ENCODE assay signal across 12 cellular contexts in the genomic region with DNA sequence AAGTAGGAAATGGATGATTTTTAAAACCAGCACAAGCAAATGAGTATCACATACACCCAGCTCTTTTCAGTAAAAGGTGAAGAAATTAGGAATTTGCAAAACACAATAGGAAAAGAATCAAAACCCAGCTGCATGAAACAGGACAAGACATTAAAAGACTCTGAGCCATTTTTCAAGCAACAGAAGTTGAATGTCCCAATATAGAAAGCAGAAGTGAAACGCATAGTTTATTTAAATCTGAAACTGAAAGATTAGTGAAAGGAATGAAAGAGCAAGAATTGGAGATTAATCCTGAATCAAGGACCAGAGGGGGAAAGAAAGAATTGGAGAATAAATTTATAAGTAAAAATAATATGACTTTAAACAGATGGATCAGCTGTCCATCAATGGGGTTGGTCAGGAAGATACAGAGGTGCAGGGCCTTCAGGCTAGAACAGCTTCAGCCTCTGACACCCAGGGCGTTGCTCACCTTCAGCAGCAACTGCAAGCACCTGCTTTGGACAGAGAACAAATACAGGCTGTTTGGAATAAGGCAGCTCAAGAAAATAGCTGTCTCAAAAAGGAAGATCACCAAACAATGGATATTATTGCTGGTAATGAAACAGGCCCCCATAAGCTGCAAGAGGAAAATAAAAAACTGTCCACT. TPM values are rescaled to one million over a fixed set of nuclear protein-coding genes. Genes with fewer than 3 reads are reported as not detected.
A peak's percentile ranks its signal among the peaks of the same experiment; 100 is the strongest.
DNase-seq lines count a peak whose midpoint lies in the region; ATAC-seq and TF ChIP-seq lines count a peak whose summit lies in the region.
"Had no signal": no experiment of that assay in that cellular context is flagged by ENCODE, and none has a peak within 500 bp of the region (broad histone marks: within the 10 kb centered on the region; RNA-seq: fewer than 3 reads in every experiment).

No MANE protein-coding gene starts in this region.

- H3K4me1 Mint-ChIP-seq in immature natural killer cell (peaks cover 33 to 36% of the 10 kb centered on the region in 2 donors), mesothelial cell of epicardium (peaks cover 4% of the 10 kb centered on the region)

- H3K27me3 Mint-ChIP-seq in immature natural killer cell (ENCODE audit: low read depth in 3 of 3) (peaks cover 2 to 3% (median 3%) of the 10 kb centered on the region in 3 donors), mesothelial cell of epicardium (ENCODE audit: low read depth) (peaks cover 9% of the 10 kb centered on the region)

- H3K4me3 ChIP-seq in GM12865 (ENCODE audit: low read depth, low read length): peak overlapping the region; percentile 39
- H3K4me3 ChIP-seq: gastrocnemius medialis, pancreas had no signal

- H3K4me3 Mint-ChIP-seq in immature natural killer cell (peak overlapping the region; percentile 5 to 75 (median 69)), mesothelial cell of epicardium (no peak overlapping the region)

- no peak for TF ChIP-seq CTCF in GM12865 (IDR thresholded peaks at IDR 0.05; ENCODE audit: insufficient read depth, low read depth, low read length, missing control alignments)
- no peak for TF ChIP-seq CTCF in GM10266 (IDR thresholded peaks at IDR 0.05; ENCODE audit: control insufficient read depth, insufficient read depth, low read depth, missing control alignments)
- no peak for TF ChIP-seq CTCF in mesothelial cell of epicardium (IDR thresholded peaks at IDR 0.05; ENCODE audit: unreplicated experiment)

- H3K9me3 Mint-ChIP-seq in immature natural killer cell (no peaks in the 10 kb centered on the region), mesothelial cell of epicardium (no peaks in the 10 kb centered on the region)

- intact Hi-C loops in left colon (cut with DNase I, micrococcal nuclease): no loop called here

- H3K36me3 Mint-ChIP-seq in immature natural killer cell (no peaks in the 10 kb centered on the region), mesothelial cell of epicardium (no peaks in the 10 kb centered on the region)

- ATAC-seq in HG03060 (IDR thresholded peaks at IDR 0.05; ENCODE audit: low read depth, unreplicated experiment) (peak; percentile 28), left colon (no peak)
- ATAC-seq: gastrocnemius medialis, pancreas had no signal

- DNase-seq in GM12865 (ENCODE audit: low read depth) (peak; percentile 56), RPMI8226 (peak; percentile 65), immature natural killer cell (no peak), islet precursor cell (no peak), left colon (no peak), GM10266 (ENCODE audit: extremely low spot score) (no peak), mesothelial cell of epicardium (ENCODE audit: low spot score in 2 of 2, unreplicated experiment in 2 of 2) (no peak)
- DNase-seq: gastrocnemius medialis; NCI-H1930; pancreas; stimulated activated naive CD4-positive, alpha-beta T cell treated with Interleukin-2 at 50 U/mL for 16 hours had no signal

- H3K27ac Mint-ChIP-seq in immature natural killer cell (peak overlapping the region; percentile 66 to 87 (median 80)), mesothelial cell of epicardium (no peak overlapping the region)

RNA-seq across cellular contexts. Expression of a gene that starts 3.9 kb away (rescaled TPM):
- polyA plus RNA-seq in immature natural killer cell: 10 to 100 TPM; 12.0 to 35.9 (median 14.5) TPM
- total RNA-seq in left colon (100 to 1,000 TPM; 107 to 129 TPM), mesothelial cell of epicardium (77.4 to 81.3 TPM (median 77.7 TPM) in 3 replicates)

Comparison
In these comparisons a context has a peak if more than half of its experiments do, and no peak if none do; other contexts are left out.
1. DNase-seq: peak in GM12865 (single experiment) and RPMI8226 (single experiment); none in immature natural killer cell (0 of 3), islet precursor cell (single experiment), left colon (0 of 2), GM10266 (single experiment) and mesothelial cell of epicardium (0 of 2).